Comparison of ENCODE assay signal across 22 cellular contexts in genomic region chr2:85731606-85732005, GRCh38. TPM values are rescaled to one million over a fixed set of nuclear protein-coding genes. Genes with fewer than 3 reads are reported as not detected.
"Had no signal": no experiment of that assay in that cellular context is flagged by ENCODE, and none has a peak within 500 bp of the region (broad histone marks: within the 10 kb centered on the region; RNA-seq: fewer than 3 reads in every experiment).

No MANE protein-coding gene starts in this region.

- H3K79me2 ChIP-seq: parathyroid adenoma had no signal

- FAIRE-seq: kidney had no signal

- DNase-seq: activated CD4-positive, alpha-beta memory T cell treated with anti-CD3 and anti-CD28 coated beads, Interleukin-2, amount 10 ng/mL, durations not matched to agents 7 days and 5 days; activated CD4-positive, alpha-beta T cell treated with anti-CD3 and anti-CD28 coated beads, Interleukin-2, amount 10 ng/mL, durations not matched to agents 24 days and 14 days; activated gamma-delta T cell treated with Interleukin-2 at 50 U/mL for 16 hours; aorta; brain microvascular endothelial cell; central memory CD4-positive, alpha-beta T cell; dermis blood vessel endothelial cell; effector memory CD4-positive, alpha-beta T cell; foreskin keratinocyte; kidney; stimulated activated CD4-positive, alpha-beta T cell treated with anti-CD3 and anti-CD28 coated beads, Interleukin-4, amount 100 ng/mL, for 1 hour; substantia nigra had no signal

- H3K27ac Mint-ChIP-seq: activated CD4-positive, alpha-beta memory T cell treated with anti-CD3 and anti-CD28 coated beads, Interleukin-2, amount 10 ng/mL, durations not matched to agents 7 days and 5 days; activated CD4-positive, alpha-beta T cell treated with anti-CD3 and anti-CD28 coated beads, Interleukin-2, amount 10 ng/mL, durations not matched to agents 24 days and 14 days; activated naive CD4-positive, alpha-beta T cell treated with anti-CD3 and anti-CD28 coated beads, Interleukin-2, amount 50 U/mL, for 24 hours; stimulated activated naive CD8-positive, alpha-beta T cell treated with anti-CD3 and anti-CD28 coated beads, Interleukin-15, Interleukin-2, amounts not matched to agents 100 ng/mL and 50 ng/mL, for 24 hours had no signal

- ATAC-seq: activated CD4-positive, CD25-positive, alpha-beta regulatory T cell treated with anti-CD3 and anti-CD28 coated beads, Interleukin-2, amount 50 U/mL, for 24 hours; foreskin keratinocyte; left lobe of liver; sciatic nerve had no signal

- H2AFZ ChIP-seq: parathyroid adenoma had no signal

- H3K4me1 ChIP-seq: foreskin keratinocyte, parathyroid adenoma had no signal

- H3K27me3 Mint-ChIP-seq: activated naive CD4-positive, alpha-beta T cell treated with anti-CD3 and anti-CD28 coated beads, Interleukin-2, amount 50 U/mL, for 24 hours had no signal

- H3K27ac ChIP-seq: brain microvascular endothelial cell, foreskin keratinocyte, parathyroid adenoma had no signal

- H3K4me3 Mint-ChIP-seq: activated CD4-positive, alpha-beta memory T cell treated with anti-CD3 and anti-CD28 coated beads, Interleukin-2, amount 10 ng/mL, durations not matched to agents 7 days and 5 days; activated CD4-positive, alpha-beta T cell treated with anti-CD3 and anti-CD28 coated beads, Interleukin-2, amount 10 ng/mL, durations not matched to agents 24 days and 14 days; activated naive CD4-positive, alpha-beta T cell treated with anti-CD3 and anti-CD28 coated beads, Interleukin-2, amount 50 U/mL, for 24 hours; stimulated activated naive CD8-positive, alpha-beta T cell treated with anti-CD3 and anti-CD28 coated beads, Interleukin-15, Interleukin-2, amounts not matched to agents 100 ng/mL and 50 ng/mL, for 24 hours had no signal

- H3K4me3 ChIP-seq: lung, tibial nerve had no signal

- H3K9me3 ChIP-seq: tibial nerve had no signal

- H3K9ac ChIP-seq: parathyroid adenoma had no signal

- H3K27me3 ChIP-seq: brain microvascular endothelial cell, tibial nerve had no signal

- H3K9me3 Mint-ChIP-seq: activated CD4-positive, alpha-beta memory T cell treated with anti-CD3 and anti-CD28 coated beads, Interleukin-2, amount 10 ng/mL, durations not matched to agents 7 days and 5 days; activated CD4-positive, alpha-beta T cell treated with anti-CD3 and anti-CD28 coated beads, Interleukin-2, amount 10 ng/mL, durations not matched to agents 24 days and 14 days; activated naive CD4-positive, alpha-beta T cell treated with anti-CD3 and anti-CD28 coated beads, Interleukin-2, amount 50 U/mL, for 24 hours; stimulated activated naive CD8-positive, alpha-beta T cell treated with anti-CD3 and anti-CD28 coated beads, Interleukin-15, Interleukin-2, amounts not matched to agents 100 ng/mL and 50 ng/mL, for 24 hours had no signal

- H3K36me3 Mint-ChIP-seq: activated naive CD4-positive, alpha-beta T cell treated with anti-CD3 and anti-CD28 coated beads, Interleukin-2, amount 50 U/mL, for 24 hours had no signal

- H3K36me3 ChIP-seq: brain microvascular endothelial cell, tibial nerve had no signal

- H3K4me1 Mint-ChIP-seq: activated naive CD4-positive, alpha-beta T cell treated with anti-CD3 and anti-CD28 coated beads, Interleukin-2, amount 50 U/mL, for 24 hours had no signal

RNA-seq across cellular contexts. Expression of gene ATOH8, which starts 22.2 kb away (rescaled TPM):
- total RNA-seq: foreskin keratinocyte had no signal
- polyA plus RNA-seq: foreskin keratinocyte had no signal

RNA-seq across cellular contexts. Expression of gene GNLY, which starts 37.4 kb away (rescaled TPM):
- total RNA-seq: dermis blood vessel endothelial cell, foreskin keratinocyte, urinary bladder had no signal
- polyA plus RNA-seq: foreskin keratinocyte, neural cell had no signal
